ENCODE assay signal across 8 cellular contexts in genomic region chr2:134447669-134448068, GRCh38.
"Had no signal": no experiment of that assay in that cellular context is flagged by ENCODE, and none has a peak within 500 bp of the region (broad histone marks: within the 10 kb centered on the region; RNA-seq: fewer than 3 reads in every experiment).

No MANE protein-coding gene starts in this region.

- H3K4me2 ChIP-seq: GM23338 had no signal

- H3K4me3 Mint-ChIP-seq: GM23338, H9 had no signal

- H3K27ac Mint-ChIP-seq: GM23338 had no signal

- H2AFZ ChIP-seq: GM23338 had no signal

- FAIRE-seq: H1, H54, HTR-8/SVneo had no signal

- DNase-seq: H9, HCEC 1CT, KBM-7 had no signal

- ATAC-seq: GM23338 had no signal

- H3K27me3 Mint-ChIP-seq: IgD-negative memory B cell had no signal

- H3K9me3 Mint-ChIP-seq: GM23338, H9, IgD-negative memory B cell had no signal

- H3K4me3 ChIP-seq: GM23338 had no signal
